ENCODE assay signal across 9 cellular contexts in genomic region chr6:30679765-30680535, GRCh38. TPM values are rescaled to one million over a fixed set of nuclear protein-coding genes. Genes with fewer than 3 reads are reported as not detected.
A peak's percentile ranks its signal among the peaks of the same experiment; 100 is the strongest.
DNase-seq lines count a peak whose midpoint lies in the region; ATAC-seq and TF ChIP-seq lines count a peak whose summit lies in the region.
"Had no signal": no experiment of that assay in that cellular context is flagged by ENCODE, and none has a peak within 500 bp of the region (broad histone marks: within the 10 kb centered on the region; RNA-seq: fewer than 3 reads in every experiment).

No MANE protein-coding gene starts in this region.

- no peak for TF ChIP-seq CTCF in coronary artery (IDR thresholded peaks at IDR 0.05)
- TF ChIP-seq CTCF in nephron progenitor cell (IDR thresholded peaks at IDR 0.05): no peak
- no peak for TF ChIP-seq CTCF in GM20000 (IDR thresholded peaks at IDR 0.05; ENCODE audit: extremely low read depth, missing control alignments)
- no peak for TF ChIP-seq CTCF in BE2C (IDR thresholded peaks at IDR 0.05; ENCODE audit: low read depth, low read length)

- H3K27me3 ChIP-seq in BLaER1 treated with 17β-estradiol and CSF1 and Interleukin-3, amounts not matched to agents 10 nM and 100 nM: no peaks in the 10 kb centered on the region
- H3K27me3 ChIP-seq in BE2C: no peaks in the 10 kb centered on the region

- H3K4me1 Mint-ChIP-seq in nephron progenitor cell: peaks cover 56% of the 10 kb centered on the region

- peaks cover 69 to 91% (median 85%) of the 10 kb centered on the region in 11 experiments for H4K20me1 ChIP-seq in BLaER1 treated with 17β-estradiol and CSF1 and Interleukin-3, amounts not matched to agents 10 nM and 100 nM

- H3K4me2 ChIP-seq in BLaER1 treated with 17β-estradiol and CSF1 and Interleukin-3, amounts not matched to agents 10 nM and 100 nM: peak overlapping the region; percentile 90 to 100 (median 98)

- H3K4me3 Mint-ChIP-seq in nephron progenitor cell: peak overlapping the region; percentile 21

- DNase-seq in NCI-H524 (lab: John Stamatoyannopoulos, UW) (peak; percentile 89 to 96), coronary artery (ENCODE audit: low spot score) (no peak), nephron progenitor cell (no peak), GM20000 (ENCODE audit: low spot score) (no peak), BE2C (no peak), islet precursor cell (no peak)
- DNase-seq: RPMI8226 had no signal

- ATAC-seq in HG03045 (IDR thresholded peaks at IDR 0.05; ENCODE audit: unreplicated experiment): no peak

- peaks cover 9% of the 10 kb centered on the region for H3K27me3 Mint-ChIP-seq in nephron progenitor cell (ENCODE audit: low read depth, poor library complexity)

- no peaks in the 10 kb centered on the region for H3K9me3 Mint-ChIP-seq in nephron progenitor cell

- H3K36me3 ChIP-seq in BLaER1 treated with 17β-estradiol and CSF1 and Interleukin-3, amounts not matched to agents 10 nM and 100 nM: peaks cover 62 to 85% (median 82%) of the 10 kb centered on the region in 11 experiments
- peaks cover 49% of the 10 kb centered on the region for H3K36me3 ChIP-seq in BE2C

- peaks cover 29 to 63% (median 57%) of the 10 kb centered on the region in 10 experiments for H3K4me1 ChIP-seq in BLaER1 treated with 17β-estradiol and CSF1 and Interleukin-3, amounts not matched to agents 10 nM and 100 nM
- peaks cover 7% of the 10 kb centered on the region for H3K4me1 ChIP-seq in BE2C

- H3K9me3 ChIP-seq in BLaER1 treated with 17β-estradiol and CSF1 and Interleukin-3, amounts not matched to agents 10 nM and 100 nM (replicated peaks in 1 of 11): no peaks in the 10 kb centered on the region
- H3K9me3 ChIP-seq in BE2C: no peaks in the 10 kb centered on the region

- peaks cover 43% of the 10 kb centered on the region for H3K36me3 Mint-ChIP-seq in nephron progenitor cell (ENCODE audit: low read depth)

- H3K27ac ChIP-seq in BLaER1 treated with 17β-estradiol and CSF1 and Interleukin-3, amounts not matched to agents 10 nM and 100 nM: peak overlapping the region; percentile 0 to 100 (median 99); a peak in 19 of 22 replicates
- H3K27ac ChIP-seq in coronary artery: peak overlapping the region; percentile 76 to 95

- no peak overlapping the region for H3K27ac Mint-ChIP-seq in nephron progenitor cell

- peak overlapping the region; percentile 83 to 100 (median 96) for H3K4me3 ChIP-seq in BLaER1 treated with 17β-estradiol and CSF1 and Interleukin-3, amounts not matched to agents 10 nM and 100 nM
- H3K4me3 ChIP-seq in coronary artery (peak overlapping the region; percentile 91), BE2C (ENCODE audit: low read depth, low read length) (no peak overlapping the region; the same call in 1 of the 2 replicates)

- peak overlapping the region; percentile 91 to 100 (median 99) for H3K9ac ChIP-seq in BLaER1 treated with 17β-estradiol and CSF1 and Interleukin-3, amounts not matched to agents 10 nM and 100 nM

RNA-seq across cellular contexts. Expression of gene PPP1R18, which starts 6.5 kb away (rescaled TPM):
- 273 TPM for polyA plus RNA-seq in BE2C (2012; ENCODE audit: insufficient read depth, insufficient read length, low read depth)

RNA-seq across cellular contexts. Expression of gene DHX16, which starts 7.1 kb away (rescaled TPM):
- polyA plus RNA-seq in BE2C (2012; ENCODE audit: insufficient read depth, insufficient read length, low read depth): 80.9 TPM

RNA-seq across cellular contexts. Expression of gene NRM, which starts 10.8 kb away (rescaled TPM):
- 58.5 TPM for polyA plus RNA-seq in BE2C (2012; ENCODE audit: insufficient read depth, insufficient read length, low read depth)

RNA-seq across cellular contexts. Expression of gene C6orf136, which starts 33.0 kb away (rescaled TPM):
- 30.7 TPM for polyA plus RNA-seq in BE2C (2012; ENCODE audit: insufficient read depth, insufficient read length, low read depth)

RNA-seq across cellular contexts. Expression of gene MDC1, which starts 37.1 kb away (rescaled TPM):
- 41.4 TPM for polyA plus RNA-seq in BE2C (2012; ENCODE audit: insufficient read depth, insufficient read length, low read depth)

Comparison
In these comparisons a context has a peak if more than half of its experiments do, and no peak if none do; other contexts are left out.
1. DNase-seq: peak in NCI-H524 (2 of 2); none in coronary artery (single experiment), nephron progenitor cell (single experiment), GM20000 (single experiment), BE2C (single experiment) and islet precursor cell (single experiment).